In genomic region chr5:164119806-164120440, GRCh38 we compare ENCODE assay signal across 11 cellular contexts.
DNase-seq lines count a peak whose midpoint lies in the region; ATAC-seq, FAIRE-seq and TF ChIP-seq lines count a peak whose summit lies in the region.
"Had no signal": no experiment of that assay in that cellular context is flagged by ENCODE, and none has a peak within 500 bp of the region (broad histone marks: within the 10 kb centered on the region; RNA-seq: fewer than 3 reads in every experiment).

No MANE protein-coding gene starts in this region.

- no peaks in the 10 kb centered on the region for H3K9me1 ChIP-seq in K562 (ENCODE audit: control insufficient read depth, insufficient read depth, low read length)

- H3K79me2 ChIP-seq in K562 (ENCODE audit: control insufficient read depth, insufficient read depth, low read length): no peaks in the 10 kb centered on the region

- intact Hi-C loops in K562 (cut with micrococcal nuclease): no loop called here

- no peak overlapping the region for H3K4me2 ChIP-seq in K562 (ENCODE audit: insufficient read depth, low read length)

- H3K4me3 ChIP-seq in K562 (no peak overlapping the region), Peyer's patch (no peak overlapping the region)
- H3K4me3 ChIP-seq: SK-N-MC, vagina had no signal

- no peaks in the 10 kb centered on the region for H3K27me3 Mint-ChIP-seq in activated naive CD8-positive, alpha-beta T cell treated with anti-CD3 and anti-CD28 coated beads, Interleukin-2, amount 10 ng/mL, durations not matched to agents 7 days and 5 days
- H3K27me3 Mint-ChIP-seq in activated naive CD8-positive, alpha-beta T cell treated with anti-CD3 and anti-CD28 coated beads, Interleukin-2, amount 50 U/mL, for 24 hours: no peaks in the 10 kb centered on the region
- no peaks in the 10 kb centered on the region for H3K27me3 Mint-ChIP-seq in type B pancreatic cell

- H3K9me3 Mint-ChIP-seq in activated naive CD8-positive, alpha-beta T cell treated with anti-CD3 and anti-CD28 coated beads, Interleukin-2, amount 10 ng/mL, durations not matched to agents 7 days and 5 days: peaks cover 2% of the 10 kb centered on the region
- H3K9me3 Mint-ChIP-seq in activated naive CD8-positive, alpha-beta T cell treated with anti-CD3 and anti-CD28 coated beads, Interleukin-2, amount 50 U/mL, for 24 hours: no peaks in the 10 kb centered on the region
- H3K9me3 Mint-ChIP-seq in type B pancreatic cell: peaks cover 14% of the 10 kb centered on the region

- no peak overlapping the region for H3K4me3 Mint-ChIP-seq in activated naive CD8-positive, alpha-beta T cell treated with anti-CD3 and anti-CD28 coated beads, Interleukin-2, amount 10 ng/mL, durations not matched to agents 7 days and 5 days
- no peak overlapping the region for H3K4me3 Mint-ChIP-seq in activated naive CD8-positive, alpha-beta T cell treated with anti-CD3 and anti-CD28 coated beads, Interleukin-2, amount 50 U/mL, for 24 hours
- H3K4me3 Mint-ChIP-seq in type B pancreatic cell: no peak overlapping the region

- no peak for TF ChIP-seq CTCF in K562 (IDR thresholded peaks at IDR 0.05 in 2 of 3, conservative IDR thresholded peaks at IDR 0.05 in 1 of 3; ENCODE audit: insufficient read depth in 2 of 3, low read depth in 1 of 3, low read length in 3 of 3)
- TF ChIP-seq CTCF in type B pancreatic cell (conservative IDR thresholded peaks at IDR 0.05): no peak
- TF ChIP-seq CTCF in Peyer's patch (IDR thresholded peaks at IDR 0.05): no peak

- WGBS in K562 (ENCODE audit: insufficient coverage, low coverage, missing lambda C conversion rate): 5% methylated on average over 7 of the region's 7 CpGs

- no peak for TF ChIP-seq EP300 in K562 (IDR thresholded peaks at IDR 0.05; ENCODE audit: low read length)

- H3K27ac ChIP-seq in K562 (ENCODE audit: extremely low read depth, low read depth, low read length): no peak overlapping the region
- no peak overlapping the region for H3K27ac ChIP-seq in Peyer's patch
- H3K27ac ChIP-seq: SK-N-MC, vagina had no signal

- H3K4me1 Mint-ChIP-seq in activated naive CD8-positive, alpha-beta T cell treated with anti-CD3 and anti-CD28 coated beads, Interleukin-2, amount 10 ng/mL, durations not matched to agents 7 days and 5 days: peaks cover 2% of the 10 kb centered on the region
- H3K4me1 Mint-ChIP-seq in activated naive CD8-positive, alpha-beta T cell treated with anti-CD3 and anti-CD28 coated beads, Interleukin-2, amount 50 U/mL, for 24 hours: no peaks in the 10 kb centered on the region
- H3K4me1 Mint-ChIP-seq in type B pancreatic cell (ENCODE audit: unreplicated experiment): peaks cover 12% of the 10 kb centered on the region

- H2AFZ ChIP-seq in K562 (ENCODE audit: low read depth, low read length): 0 out of 2 replicates have a peak overlapping the region, but pooled peaks have one; percentile 4

- H3K4me1 ChIP-seq in K562 (replicated peaks in 1 of 2; ENCODE audit: control insufficient read depth in 2 of 2, insufficient read depth in 2 of 2, low read length in 2 of 2) (no peaks in the 10 kb centered on the region), Peyer's patch (no peaks in the 10 kb centered on the region)
- H3K4me1 ChIP-seq: vagina had no signal

- H3K9ac ChIP-seq in K562 (ENCODE audit: insufficient read depth in 1 of 2, low read depth in 2 of 2, low read length in 2 of 2): no peak overlapping the region

- DNase-seq in activated naive CD8-positive, alpha-beta T cell treated with anti-CD3 and anti-CD28 coated beads, Interleukin-2, amount 10 ng/mL, durations not matched to agents 7 days and 5 days: no peak
- no peak for DNase-seq in activated naive CD8-positive, alpha-beta T cell treated with anti-CD3 and anti-CD28 coated beads, Interleukin-2, amount 50 U/mL, for 24 hours
- DNase-seq in K562 (ENCODE audit: extremely low read depth in 1 of 4, low spot score in 3 of 4) (no peak), type B pancreatic cell (ENCODE audit: extremely low spot score, unreplicated experiment) (no peak), DMS153 treated with DMSO at 0.1 percent for 48 hours (lab: John Stamatoyannopoulos, UW; ENCODE audit: unreplicated experiment) (no peak), ecto neural progenitor cell (ENCODE audit: low spot score) (no peak), Peyer's patch (no peak)

- POLR2A ChIA-PET in activated naive CD8-positive, alpha-beta T cell treated with anti-CD3 and anti-CD28 coated beads, Interleukin-2, amount 10 ng/mL, durations not matched to agents 7 days and 5 days (lab: Charles Lee): no interaction called here
- POLR2A ChIA-PET in K562 (lab: Yijun Ruan, JAX): no interaction called here

- no peak for TF ChIP-seq RAD21 in K562 (CRISPR knock-in tag; conservative IDR thresholded peaks at IDR 0.05 in 1 of 2, IDR thresholded peaks at IDR 0.05 in 1 of 2)

- no peaks in the 10 kb centered on the region for H4K20me1 ChIP-seq in K562 (replicated peaks; ENCODE audit: control insufficient read depth, insufficient read depth, low read length)

- in situ Hi-C loops in K562 (cut with MboI): no loop called here

- no peak for ATAC-seq in activated naive CD8-positive, alpha-beta T cell treated with anti-CD3 and anti-CD28 coated beads, Interleukin-2, amount 10 ng/mL, durations not matched to agents 7 days and 5 days (ENCODE audit: low read depth)
- ATAC-seq in activated naive CD8-positive, alpha-beta T cell treated with anti-CD3 and anti-CD28 coated beads, Interleukin-2, amount 50 U/mL, for 24 hours: no peak
- ATAC-seq in HG03457 (IDR thresholded peaks at IDR 0.05; ENCODE audit: unreplicated experiment) (peak; percentile 67), K562 (no peak)

- no TSS peak for BruUV-seq in K562 (replicated peaks; lab: Mats Ljungman, UMichigan)

- no peaks in the 10 kb centered on the region for H3K27me3 ChIP-seq in K562 (ENCODE audit: control insufficient read depth in 2 of 2, insufficient read depth in 2 of 2, low read length in 2 of 2)
- H3K27me3 ChIP-seq in Peyer's patch: no peaks in the 10 kb centered on the region
- H3K27me3 ChIP-seq: vagina had no signal

- H3K27ac Mint-ChIP-seq in activated naive CD8-positive, alpha-beta T cell treated with anti-CD3 and anti-CD28 coated beads, Interleukin-2, amount 10 ng/mL, durations not matched to agents 7 days and 5 days: peak overlapping the region; percentile 9
- H3K27ac Mint-ChIP-seq in activated naive CD8-positive, alpha-beta T cell treated with anti-CD3 and anti-CD28 coated beads, Interleukin-2, amount 50 U/mL, for 24 hours: no peak overlapping the region
- peak overlapping the region; percentile 94 for H3K27ac Mint-ChIP-seq in type B pancreatic cell

- no peaks in the 10 kb centered on the region for H3K36me3 ChIP-seq in K562 (ENCODE audit: control insufficient read depth, insufficient read depth, low read length)
- H3K36me3 ChIP-seq in Peyer's patch: no peaks in the 10 kb centered on the region
- H3K36me3 ChIP-seq: vagina had no signal

- CTCF ChIA-PET in K562 (lab: Yijun Ruan, JAX; ENCODE audit: low intra/inter-chr PET ratio): no interaction called here

- H3K36me3 Mint-ChIP-seq in activated naive CD8-positive, alpha-beta T cell treated with anti-CD3 and anti-CD28 coated beads, Interleukin-2, amount 10 ng/mL, durations not matched to agents 7 days and 5 days: no peaks in the 10 kb centered on the region
- no peaks in the 10 kb centered on the region for H3K36me3 Mint-ChIP-seq in activated naive CD8-positive, alpha-beta T cell treated with anti-CD3 and anti-CD28 coated beads, Interleukin-2, amount 50 U/mL, for 24 hours (ENCODE audit: low read depth)
- H3K36me3 Mint-ChIP-seq in type B pancreatic cell: peaks cover 8% of the 10 kb centered on the region

- H3K9me3 ChIP-seq in K562 (replicated peaks; ENCODE audit: control insufficient read depth, insufficient read depth, low read depth, low read length) (no peaks in the 10 kb centered on the region), Peyer's patch (no peaks in the 10 kb centered on the region)
- H3K9me3 ChIP-seq: vagina had no signal

- no peak for FAIRE-seq in K562 (lab: Jason Lieb, UNC)
- FAIRE-seq: islet of Langerhans had no signal

- TF ChIP-seq POLR2A in K562 (conservative IDR thresholded peaks at IDR 0.05) (no peak), Peyer's patch (IDR thresholded peaks at IDR 0.05) (no peak)

TF ChIP-seq in K562, 482 proteins besides CTCF, POLR2A, EP300 and RAD21:
- TF ChIP-seq ZNF217 (CRISPR knock-in tag; IDR thresholded peaks at IDR 0.05): no peak
- TF ChIP-seq KAT2B (IDR thresholded peaks at IDR 0.05; ENCODE audit: low read depth, low read length): no peak
- TF ChIP-seq MCM3 (IDR thresholded peaks at IDR 0.05): no peak
- TF ChIP-seq TRIM28 (IDR thresholded peaks at IDR 0.05): no peak
- no peak for TF ChIP-seq MBD1 (CRISPR knock-in tag; IDR thresholded peaks at IDR 0.05)
- no peak for TF ChIP-seq ARHGAP35 (IDR thresholded peaks at IDR 0.05; ENCODE audit: partially characterized antibody)
- TF ChIP-seq POLR2G (IDR thresholded peaks at IDR 0.05; ENCODE audit: low read depth, low read length): no peak
- no peak for TF ChIP-seq RHOXF2B (CRISPR knock-in tag; conservative IDR thresholded peaks at IDR 0.05)
